Comparison of ENCODE assay signal across 1 cellular context in genomic region chr15:31434418-31435255, GRCh38.
TF ChIP-seq lines count a peak whose summit lies in the region.

No MANE protein-coding gene starts in this region.

TF ChIP-seq in SK-N-SH treated with all-trans-retinoic acid at 6 μM for 48 hours, 23 proteins besides CTCF, POLR2A, EP300 and RAD21 (continued from another document):
- TF ChIP-seq CSRNP3 (CRISPR knock-in tag; IDR thresholded peaks at IDR 0.05), result no peak
- TF ChIP-seq, protein P1, sequence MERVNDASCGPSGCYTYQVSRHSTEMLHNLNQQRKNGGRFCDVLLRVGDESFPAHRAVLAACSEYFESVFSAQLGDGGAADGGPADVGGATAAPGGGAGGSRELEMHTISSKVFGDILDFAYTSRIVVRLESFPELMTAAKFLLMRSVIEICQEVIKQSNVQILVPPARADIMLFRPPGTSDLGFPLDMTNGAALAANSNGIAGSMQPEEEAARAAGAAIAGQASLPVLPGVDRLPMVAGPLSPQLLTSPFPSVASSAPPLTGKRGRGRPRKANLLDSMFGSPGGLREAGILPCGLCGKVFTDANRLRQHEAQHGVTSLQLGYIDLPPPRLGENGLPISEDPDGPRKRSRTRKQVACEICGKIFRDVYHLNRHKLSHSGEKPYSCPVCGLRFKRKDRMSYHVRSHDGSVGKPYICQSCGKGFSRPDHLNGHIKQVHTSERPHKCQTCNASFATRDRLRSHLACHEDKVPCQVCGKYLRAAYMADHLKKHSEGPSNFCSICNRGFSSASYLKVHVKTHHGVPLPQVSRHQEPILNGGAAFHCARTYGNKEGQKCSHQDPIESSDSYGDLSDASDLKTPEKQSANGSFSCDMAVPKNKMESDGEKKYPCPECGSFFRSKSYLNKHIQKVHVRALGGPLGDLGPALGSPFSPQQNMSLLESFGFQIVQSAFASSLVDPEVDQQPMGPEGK (CRISPR knock-in tag; IDR thresholded peaks at IDR 0.05; ENCODE audit: borderline replicate concordance), result no peak
- no peak for TF ChIP-seq TCF4 (CRISPR knock-in tag; IDR thresholded peaks at IDR 0.05; ENCODE audit: borderline replicate concordance)
- TF ChIP-seq ARNTL (CRISPR knock-in tag; IDR thresholded peaks at IDR 0.05; ENCODE audit: borderline replicate concordance, low read depth), result no peak
